In the genomic region with DNA sequence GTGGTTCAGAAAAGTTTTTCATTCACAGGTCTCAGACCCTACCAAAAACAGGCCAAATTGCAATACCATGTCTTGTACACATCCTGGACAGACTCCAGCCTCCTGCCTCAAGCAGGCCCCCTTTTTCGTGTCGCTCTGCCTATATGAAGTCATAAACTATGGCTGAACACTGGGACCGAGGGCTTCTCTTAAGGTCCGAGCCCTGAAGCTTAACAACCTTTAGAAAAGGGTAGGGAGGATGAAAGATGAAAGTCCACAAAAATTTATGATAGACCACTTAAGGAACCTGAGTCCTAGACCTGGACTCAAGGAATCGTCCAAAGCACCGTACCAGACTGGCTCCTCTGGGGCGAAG, we compare ENCODE assay signal across 8 cellular contexts. TPM values are rescaled to one million over a fixed set of nuclear protein-coding genes. Genes with fewer than 3 reads are reported as not detected.
A peak's percentile ranks its signal among the peaks of the same experiment; 100 is the strongest.
DNase-seq lines count a peak whose midpoint lies in the region; TF ChIP-seq lines count a peak whose summit lies in the region.

No MANE protein-coding gene starts in this region.

- peak; percentile 67 for DNase-seq in EH (ENCODE audit: low read depth)
- peak; percentile 59 for DNase-seq in GM20000 (ENCODE audit: low spot score)
- peak; percentile 39 for DNase-seq in HuH-7.5 (ENCODE audit: low spot score)
- no peak for DNase-seq in activated CD4-positive, alpha-beta memory T cell treated with anti-CD3 and anti-CD28 coated beads for 36 hours
- peak; percentile 49 for DNase-seq in glomerular visceral epithelial cell (ENCODE audit: extremely low spot score)
- peak; percentile 10 for DNase-seq in putamen (ENCODE audit: low spot score)
- DNase-seq in NK-92 treated with Interleukin-12 subunit alpha and Interleukin-12 subunit beta, amount 100 ng/mL, for 24 hours (lab: John Stamatoyannopoulos, UW): no peak
- no peak for DNase-seq in NCI-H2107 (lab: John Stamatoyannopoulos, UW)

- peak overlapping the region; percentile 95 for H3K4me3 Mint-ChIP-seq in activated CD4-positive, alpha-beta memory T cell treated with anti-CD3 and anti-CD28 coated beads for 36 hours

- POLR2A ChIA-PET in activated CD4-positive, alpha-beta memory T cell treated with anti-CD3 and anti-CD28 coated beads for 36 hours (lab: Charles Lee): interaction anchor here (1.0 to 2.2 kb wide), 4 partner anchors 23 to 125 kb away, joined by 3 to 7 read pairs (median 4); a partner anchor contains a TSS

- H3K9me3 Mint-ChIP-seq in activated CD4-positive, alpha-beta memory T cell treated with anti-CD3 and anti-CD28 coated beads for 36 hours: no peaks in the 10 kb centered on the region

- intact Hi-C loops in activated CD4-positive, alpha-beta memory T cell treated with anti-CD3 and anti-CD28 coated beads for 36 hours (cut with micrococcal nuclease): loop anchor here (2.0 to 5.0 kb wide), 3 partner anchors 89 to 125 kb away; a partner anchor contains a TSS

- no peak for TF ChIP-seq CTCF in GM20000 (IDR thresholded peaks at IDR 0.05; ENCODE audit: extremely low read depth, missing control alignments)

- H3K27ac Mint-ChIP-seq in activated CD4-positive, alpha-beta memory T cell treated with anti-CD3 and anti-CD28 coated beads for 36 hours: peak overlapping the region; percentile 97

- H3K36me3 Mint-ChIP-seq in activated CD4-positive, alpha-beta memory T cell treated with anti-CD3 and anti-CD28 coated beads for 36 hours: no peaks in the 10 kb centered on the region

- peaks cover 40% of the 10 kb centered on the region for H3K4me1 Mint-ChIP-seq in activated CD4-positive, alpha-beta memory T cell treated with anti-CD3 and anti-CD28 coated beads for 36 hours (ENCODE audit: low read depth)

- CTCF ChIA-PET in activated CD4-positive, alpha-beta memory T cell treated with anti-CD3 and anti-CD28 coated beads for 36 hours (lab: Charles Lee): interaction anchor here (1.0 to 1.5 kb wide), 5 partner anchors 11 to 124 kb away, joined by 3 to 6 read pairs (median 3); no protein-coding TSS in a partner anchor

- H3K27me3 Mint-ChIP-seq in activated CD4-positive, alpha-beta memory T cell treated with anti-CD3 and anti-CD28 coated beads for 36 hours: no peaks in the 10 kb centered on the region

RNA-seq across cellular contexts. Expression of a gene that starts 1.3 kb away (rescaled TPM):
- total RNA-seq in activated CD4-positive, alpha-beta memory T cell treated with anti-CD3 and anti-CD28 coated beads for 36 hours: 10 to 100 TPM; 36.3 to 37.1 TPM

Comparison
In these comparisons a context has a peak if more than half of its experiments do, and no peak if none do; other contexts are left out.
1. DNase-seq: peak in EH (single experiment), GM20000 (single experiment), HuH-7.5 (single experiment), glomerular visceral epithelial cell (single experiment) and putamen (single experiment); none in activated CD4-positive, alpha-beta memory T cell treated with anti-CD3 and anti-CD28 coated beads for 36 hours (single experiment), NK-92 treated with Interleukin-12 subunit alpha and Interleukin-12 subunit beta, amount 100 ng/mL, for 24 hours (single experiment) and NCI-H2107 (single experiment).